Comparison of ENCODE assay signal across 2 cellular contexts in the genomic region with DNA sequence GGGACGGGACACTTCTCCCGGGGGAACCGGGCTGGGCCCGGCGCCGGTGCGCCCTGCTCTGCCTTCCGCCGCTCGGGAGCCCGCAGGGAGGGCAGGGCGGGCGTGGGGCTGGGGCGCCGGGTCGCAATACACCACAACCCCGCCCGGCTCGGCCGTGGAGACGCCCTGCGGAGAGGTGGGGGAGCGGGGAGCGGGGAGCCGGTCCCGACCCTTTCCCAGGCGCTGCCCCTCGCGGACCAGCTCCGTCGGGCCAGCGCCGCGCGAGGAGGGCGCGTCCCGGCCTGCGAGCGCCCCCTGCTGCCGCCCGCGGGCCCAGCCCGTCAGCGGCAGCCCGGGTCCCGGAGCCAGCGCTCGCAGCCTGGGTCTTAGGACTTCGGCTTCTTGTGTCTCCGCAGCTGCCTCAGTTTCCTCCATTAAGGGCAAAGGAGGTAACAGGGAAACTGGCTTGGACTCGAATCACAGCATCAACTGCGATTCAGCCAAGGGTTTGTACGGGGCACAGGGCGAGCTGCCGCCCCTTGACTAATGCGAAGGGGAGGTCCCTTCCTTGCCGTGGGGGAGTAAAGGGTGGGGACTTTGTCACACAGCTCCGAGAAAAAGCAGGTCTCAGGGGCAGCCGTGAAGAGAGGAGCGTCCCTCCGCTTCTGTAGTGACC.
TF ChIP-seq lines count a peak whose summit lies in the region.

No MANE protein-coding gene starts in this region.

TF ChIP-seq in WTC11, 78 proteins besides CTCF, POLR2A, EP300 and RAD21:
- TF ChIP-seq HMGXB4 (CRISPR knock-in tag; IDR thresholded peaks at IDR 0.05) (peak; percentile 30), SP1 (CRISPR knock-in tag; conservative IDR thresholded peaks at IDR 0.05) (peak; percentile 44; the same call in 1 of the 2 replicates), CREM (CRISPR knock-in tag; IDR thresholded peaks at IDR 0.05) (0 out of 2 replicates have a peak, but pooled peaks have one; percentile 19)
- TF ChIP-seq, protein P1, sequence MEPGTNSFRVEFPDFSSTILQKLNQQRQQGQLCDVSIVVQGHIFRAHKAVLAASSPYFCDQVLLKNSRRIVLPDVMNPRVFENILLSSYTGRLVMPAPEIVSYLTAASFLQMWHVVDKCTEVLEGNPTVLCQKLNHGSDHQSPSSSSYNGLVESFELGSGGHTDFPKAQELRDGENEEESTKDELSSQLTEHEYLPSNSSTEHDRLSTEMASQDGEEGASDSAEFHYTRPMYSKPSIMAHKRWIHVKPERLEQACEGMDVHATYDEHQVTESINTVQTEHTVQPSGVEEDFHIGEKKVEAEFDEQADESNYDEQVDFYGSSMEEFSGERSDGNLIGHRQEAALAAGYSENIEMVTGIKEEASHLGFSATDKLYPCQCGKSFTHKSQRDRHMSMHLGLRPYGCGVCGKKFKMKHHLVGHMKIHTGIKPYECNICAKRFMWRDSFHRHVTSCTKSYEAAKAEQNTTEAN (CRISPR knock-in tag; IDR thresholded peaks at IDR 0.05) = no peak

TF ChIP-seq in HepG2, 621 proteins besides CTCF, POLR2A, EP300 and RAD21 (continues in another document):
- TF ChIP-seq KLF6 (CRISPR knock-in tag; IDR thresholded peaks at IDR 0.05) = no peak
- TF ChIP-seq ZNF687 (CRISPR knock-in tag; IDR thresholded peaks at IDR 0.05) = 0 out of 2 replicates have a peak, but pooled peaks have one; percentile 23
- peak; percentile 35; the same call in 1 of the 2 replicates for TF ChIP-seq THAP9 (CRISPR knock-in tag; IDR thresholded peaks at IDR 0.05; ENCODE audit: borderline replicate concordance)
- TF ChIP-seq NFATC3 (CRISPR knock-in tag; IDR thresholded peaks at IDR 0.05) = no peak
- TF ChIP-seq SOX13 (IDR thresholded peaks at IDR 0.05) = no peak
- no peak for TF ChIP-seq SOX13 (CRISPR knock-in tag; conservative IDR thresholded peaks at IDR 0.05 in 1 of 2, IDR thresholded peaks at IDR 0.05 in 1 of 2)
- TF ChIP-seq, protein P2, sequence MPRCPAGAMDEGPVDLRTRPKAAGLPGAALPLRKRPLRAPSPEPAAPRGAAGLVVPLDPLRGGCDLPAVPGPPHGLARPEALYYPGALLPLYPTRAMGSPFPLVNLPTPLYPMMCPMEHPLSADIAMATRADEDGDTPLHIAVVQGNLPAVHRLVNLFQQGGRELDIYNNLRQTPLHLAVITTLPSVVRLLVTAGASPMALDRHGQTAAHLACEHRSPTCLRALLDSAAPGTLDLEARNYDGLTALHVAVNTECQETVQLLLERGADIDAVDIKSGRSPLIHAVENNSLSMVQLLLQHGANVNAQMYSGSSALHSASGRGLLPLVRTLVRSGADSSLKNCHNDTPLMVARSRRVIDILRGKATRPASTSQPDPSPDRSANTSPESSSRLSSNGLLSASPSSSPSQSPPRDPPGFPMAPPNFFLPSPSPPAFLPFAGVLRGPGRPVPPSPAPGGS (CRISPR knock-in tag; IDR thresholded peaks at IDR 0.05) = no peak
- TF ChIP-seq STAG1 (CRISPR knock-in tag; IDR thresholded peaks at IDR 0.05) = peak; percentile 77
- no peak for TF ChIP-seq ZFP82 (CRISPR knock-in tag; IDR thresholded peaks at IDR 0.05; ENCODE audit: borderline replicate concordance)
- no peak for TF ChIP-seq ZNF609 (CRISPR knock-in tag; IDR thresholded peaks at IDR 0.05; ENCODE audit: borderline replicate concordance)
- TF ChIP-seq ZNF589 (CRISPR knock-in tag; conservative IDR thresholded peaks at IDR 0.05) = no peak
- TF ChIP-seq ZNF883 (CRISPR knock-in tag; IDR thresholded peaks at IDR 0.05; ENCODE audit: not compliant biosample characterization) = no peak
- TF ChIP-seq IKZF4 (CRISPR knock-in tag; IDR thresholded peaks at IDR 0.05; ENCODE audit: borderline replicate concordance, low read depth, not compliant biosample characterization) = no peak
- TF ChIP-seq ZFY (CRISPR knock-in tag; IDR thresholded peaks at IDR 0.05) = peak; percentile 45; the same call in 1 of the 2 replicates
- TF ChIP-seq RBM39 (IDR thresholded peaks at IDR 0.05; ENCODE audit: low read depth, low read length, poor library complexity, severe bottlenecking) = no peak
- TF ChIP-seq NCOA2 (CRISPR knock-in tag; IDR thresholded peaks at IDR 0.05) = no peak
- no peak for TF ChIP-seq GTF2F1 (IDR thresholded peaks at IDR 0.05; ENCODE audit: low read length)
- TF ChIP-seq NFE2L2 (IDR thresholded peaks at IDR 0.05; ENCODE audit: low read length) = no peak
- TF ChIP-seq TRAFD1 (CRISPR knock-in tag; IDR thresholded peaks at IDR 0.05; ENCODE audit: borderline replicate concordance) = no peak
- 0 out of 2 replicates have a peak, but pooled peaks have one; percentile 48 for TF ChIP-seq ZNF691 (CRISPR knock-in tag; IDR thresholded peaks at IDR 0.05; ENCODE audit: borderline replicate concordance, low read depth)
- TF ChIP-seq CBFB (CRISPR knock-in tag; IDR thresholded peaks at IDR 0.05) = no peak
- 0 out of 2 replicates have a peak, but pooled peaks have one; percentile 45 for TF ChIP-seq CREB3 (CRISPR knock-in tag; IDR thresholded peaks at IDR 0.05)
- TF ChIP-seq ZNF484 (CRISPR knock-in tag; IDR thresholded peaks at IDR 0.05; ENCODE audit: borderline replicate concordance, low read depth) = no peak
- no peak for TF ChIP-seq KDM3A (CRISPR knock-in tag; IDR thresholded peaks at IDR 0.05; ENCODE audit: low read depth)
- 0 out of 2 replicates have a peak, but pooled peaks have one; percentile 9 for TF ChIP-seq HOXA3 (CRISPR knock-in tag; IDR thresholded peaks at IDR 0.05)
- no peak for TF ChIP-seq TCF12 (IDR thresholded peaks at IDR 0.05)
- TF ChIP-seq TCF12 (CRISPR knock-in tag; IDR thresholded peaks at IDR 0.05) = no peak
